Comparison of ENCODE assay signal across 11 cellular contexts in genomic region chr9:125296843-125297372, GRCh38. TPM values are rescaled to one million over a fixed set of nuclear protein-coding genes. Genes with fewer than 3 reads are reported as not detected.
DNase-seq lines count a peak whose midpoint lies in the region; ATAC-seq and TF ChIP-seq lines count a peak whose summit lies in the region.
"Had no signal": no experiment of that assay in that cellular context is flagged by ENCODE, and none has a peak within 500 bp of the region (broad histone marks: within the 10 kb centered on the region; RNA-seq: fewer than 3 reads in every experiment).

No MANE protein-coding gene starts in this region.

- no peak overlapping the region for H3K27ac ChIP-seq in CD8-positive, alpha-beta T cell (ENCODE audit: low read depth, low read length)
- H3K27ac ChIP-seq: BLaER1 had no signal

- POLR2A ChIA-PET in CD8-positive, alpha-beta T cell (lab: Charles Lee), result no interaction called here

- CTCF ChIA-PET in CD8-positive, alpha-beta T cell (lab: Charles Lee), result no interaction called here

- no peaks in the 10 kb centered on the region for H3K9me3 ChIP-seq in CD8-positive, alpha-beta T cell (ENCODE audit: low read length)
- H3K9me3 ChIP-seq: BLaER1 had no signal

- H3K27me3 Mint-ChIP-seq in CD8-positive, alpha-beta T cell (ENCODE audit: low read depth), result no peaks in the 10 kb centered on the region

- no peaks in the 10 kb centered on the region for H3K4me1 ChIP-seq in CD8-positive, alpha-beta T cell (ENCODE audit: insufficient read depth, low read length)
- H3K4me1 ChIP-seq: BLaER1 had no signal

- intact Hi-C loops in CD8-positive, alpha-beta T cell (cut with DNase I, micrococcal nuclease), result loop anchor here in 1 of 2 experiments (5.0 kb wide), 1 partner anchor 55 kb away; the partner anchor contains the start of gene HSPA5
- intact Hi-C loops in left colon (cut with DNase I, micrococcal nuclease), result no loop called here

- DNase-seq in CD8-positive, alpha-beta T cell, result no peak
- DNase-seq in LNCaP clone FGC (ENCODE audit: low read depth) (peak; percentile 97), NCI-H748 treated with DMSO at 0.1 percent for 48 hours (lab: John Stamatoyannopoulos, UW) (peak; percentile 98), left colon (no peak), GOT3 (lab: John Stamatoyannopoulos, UW) (no peak), superior temporal gyrus (ENCODE audit: extremely low spot score) (no peak)
- DNase-seq: activated CD8-positive, alpha-beta memory T cell treated with anti-CD3 and anti-CD28 coated beads, Interleukin-2, amount 50 U/mL, for 48 hours had no signal

- H3K4me1 Mint-ChIP-seq in CD8-positive, alpha-beta T cell (ENCODE audit: low read depth), result peaks cover 16% of the 10 kb centered on the region

- no peak overlapping the region for H3K4me3 ChIP-seq in CD8-positive, alpha-beta T cell (ENCODE audit: low read depth, low read length)
- no peak overlapping the region for H3K4me3 ChIP-seq in LNCaP clone FGC (ENCODE audit: low read depth, low read length)
- H3K4me3 ChIP-seq: BLaER1, skin epidermis had no signal

- H3K36me3 ChIP-seq in CD8-positive, alpha-beta T cell (ENCODE audit: insufficient read depth, low read length), result peaks cover under 1% of the 10 kb centered on the region

- H3K36me3 Mint-ChIP-seq in CD8-positive, alpha-beta T cell, result peaks cover 31% of the 10 kb centered on the region

- no peak overlapping the region for H3K4me3 Mint-ChIP-seq in CD8-positive, alpha-beta T cell

- no peaks in the 10 kb centered on the region for H3K27me3 ChIP-seq in CD8-positive, alpha-beta T cell (ENCODE audit: insufficient read depth, low read length)
- H3K27me3 ChIP-seq: BLaER1 had no signal

- H3K27ac Mint-ChIP-seq in CD8-positive, alpha-beta T cell, result peak overlapping the region; percentile 11

- ATAC-seq in CD8-positive, alpha-beta T cell, result no peak
- ATAC-seq in left colon (peak; percentile 93), GM18498 (IDR thresholded peaks at IDR 0.05; ENCODE audit: unreplicated experiment) (no peak), HG03342 (IDR thresholded peaks at IDR 0.05; ENCODE audit: unreplicated experiment) (no peak)

- TF ChIP-seq CTCF in CD8-positive, alpha-beta T cell (IDR thresholded peaks at IDR 0.05), result no peak
- no peak for TF ChIP-seq CTCF in LNCaP clone FGC (IDR thresholded peaks at IDR 0.05; ENCODE audit: control insufficient read depth, extremely low read depth, insufficient read depth)

- H3K9me3 Mint-ChIP-seq in CD8-positive, alpha-beta T cell, result no peaks in the 10 kb centered on the region

RNA-seq across cellular contexts. Expression of gene GAPVD1, which starts 35.3 kb away (rescaled TPM):
- total RNA-seq in CD8-positive, alpha-beta T cell, result 10 to 100 TPM; 81.0 to 84.1 TPM
- 10 to 100 TPM; 37.9 to 40.0 TPM for total RNA-seq in left colon

RNA-seq across cellular contexts. Expression of gene HSPA5, which starts 55.8 kb away (rescaled TPM):
- total RNA-seq in CD8-positive, alpha-beta T cell, result 100 to 1,000 TPM; 354 to 372 TPM
- 100 to 1,000 TPM; 193 to 227 TPM for total RNA-seq in left colon

Comparison
In these comparisons a context has a peak if more than half of its experiments do, and no peak if none do; other contexts are left out.
1. DNase-seq: peak in LNCaP clone FGC (single experiment) and NCI-H748 treated with DMSO at 0.1 percent for 48 hours (single experiment); none in CD8-positive, alpha-beta T cell (0 of 7), left colon (0 of 2), GOT3 (single experiment) and superior temporal gyrus (single experiment).